ENCODE assay signal across 8 cellular contexts in genomic region chr17:62062313-62062712, GRCh38. TPM values are rescaled to one million over a fixed set of nuclear protein-coding genes. Genes with fewer than 3 reads are reported as not detected.
DNase-seq lines count a peak whose midpoint lies in the region; ATAC-seq and TF ChIP-seq lines count a peak whose summit lies in the region.

No MANE protein-coding gene starts in this region.

- 83% methylated on average over 1 of the region's 1 CpG; no CpG with 5 or more reads in 1 of the 2 experiments for WGBS in mesodermal cell (ENCODE audit: insufficient coverage in 2 of 2), 2 experiments

- H3K27ac ChIP-seq in mesodermal cell (ENCODE audit: low read depth, low read length, severe bottlenecking) = no peak overlapping the region

- DNase-seq in AG10803 (ENCODE audit: low read depth) = peak; percentile 35
- no peak for DNase-seq in HFF-Myc (ENCODE audit: extremely low read depth, low read depth)
- peak; percentile 17 for DNase-seq in astrocyte of the spinal cord (ENCODE audit: low read depth, low spot score)
- DNase-seq in NCI-H748 treated with DMSO at 0.1 percent for 48 hours (lab: John Stamatoyannopoulos, UW) = no peak
- DNase-seq in stimulated activated CD4-positive, alpha-beta T cell treated with anti-CD3 and anti-CD28 coated beads, Interleukin-2, amount 100 ng/mL, for 48 hours = no peak
- DNase-seq in amygdala (lab: John Stamatoyannopoulos, UW) = no peak

- no peak for TF ChIP-seq CTCF in AG10803 (conservative IDR thresholded peaks at IDR 0.05; ENCODE audit: low read length)
- TF ChIP-seq CTCF in HFF-Myc (IDR thresholded peaks at IDR 0.05; ENCODE audit: low read depth, low read length, missing control alignments) = no peak
- TF ChIP-seq CTCF in astrocyte of the spinal cord (IDR thresholded peaks at IDR 0.05; ENCODE audit: low read depth, low read length) = no peak

- peaks cover 15% of the 10 kb centered on the region for H3K4me1 ChIP-seq in mesodermal cell (ENCODE audit: control insufficient read depth, insufficient read depth, low read length, poor library complexity, severe bottlenecking)

- in situ Hi-C loops in astrocyte of the spinal cord (cut with HindIII; ENCODE audit: low sequenced_read_pairs) = no loop called here

- no peaks in the 10 kb centered on the region for H3K9me3 ChIP-seq in mesodermal cell (ENCODE audit: control insufficient read depth, low read length)

- H3K4me3 ChIP-seq in AG10803 (ENCODE audit: low read length) (peak overlapping the region; percentile 74), HFF-Myc (replicated peaks; ENCODE audit: low read depth, low read length) (peak overlapping the region; percentile 96), astrocyte of the spinal cord (ENCODE audit: low read depth, low read length) (peak overlapping the region; percentile 27), mesodermal cell (ENCODE audit: extremely low read depth, insufficient read depth, low read length, poor library complexity, severe bottlenecking) (peak overlapping the region; percentile 91)

- H3K36me3 ChIP-seq in mesodermal cell (ENCODE audit: control insufficient read depth, insufficient read depth, low read length) = peaks cover 36% of the 10 kb centered on the region

- ATAC-seq in HG03520 (IDR thresholded peaks at IDR 0.05; ENCODE audit: unreplicated experiment) = no peak

RNA-seq across cellular contexts. Expression of gene MED13, which starts 2.8 kb away (rescaled TPM):
- 24.6 TPM for polyA plus RNA-seq in mesodermal cell (2013, experiment 1 of 2)
- 30.4 TPM for polyA plus RNA-seq in mesodermal cell (2013, experiment 2 of 2)

Comparison
In these comparisons a context has a peak if more than half of its experiments do, and no peak if none do; other contexts are left out.
1. DNase-seq: peak in AG10803 (single experiment) and astrocyte of the spinal cord (single experiment); none in HFF-Myc (single experiment), NCI-H748 treated with DMSO at 0.1 percent for 48 hours (single experiment), stimulated activated CD4-positive, alpha-beta T cell treated with anti-CD3 and anti-CD28 coated beads, Interleukin-2, amount 100 ng/mL, for 48 hours (0 of 2) and amygdala (0 of 56).
2. H3K4me3 ChIP-seq: peak in every context shown above with its lines; median percentile 96 in HFF-Myc; 91 in mesodermal cell; 74 in AG10803; 27 in astrocyte of the spinal cord.